8 cellular contexts compared by ENCODE assay signal in the genomic region with DNA sequence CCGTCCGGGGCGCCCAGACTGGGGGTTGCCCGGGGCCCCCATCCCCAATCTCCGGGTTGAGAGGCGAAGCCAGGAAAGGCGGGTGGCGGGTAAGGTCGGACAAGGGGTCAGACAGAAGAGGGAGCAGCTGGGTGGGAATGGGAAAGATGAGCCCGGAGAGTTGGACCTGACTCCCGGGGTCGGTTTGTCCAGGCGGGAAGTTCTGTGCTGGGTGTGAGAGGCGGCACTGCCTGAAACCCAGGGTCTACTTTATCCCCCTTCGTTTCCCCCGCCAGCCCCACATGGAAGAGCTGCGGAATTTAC. TPM values are rescaled to one million over a fixed set of nuclear protein-coding genes. Genes with fewer than 3 reads are reported as not detected.
DNase-seq lines count a peak whose midpoint lies in the region; ATAC-seq, FAIRE-seq and TF ChIP-seq lines count a peak whose summit lies in the region.

No MANE protein-coding gene starts in this region.

- H3K23ac ChIP-seq in H9 (ENCODE audit: insufficient read length, low read depth, low read length): no peak overlapping the region

- H3K56ac ChIP-seq in H9 (ENCODE audit: insufficient read length, low read depth, low read length): no peak overlapping the region

- H3K23me2 ChIP-seq in H9 (ENCODE audit: insufficient read length, low read depth, low read length, poor library complexity, severe bottlenecking): peaks cover 41% of the 10 kb centered on the region

- no peak overlapping the region for H2BK5ac ChIP-seq in H9 (ENCODE audit: insufficient read length, low read length)

- TF ChIP-seq CTCF in H9 (conservative IDR thresholded peaks at IDR 0.05) (peak; percentile 16; the same call in 1 of the 3 replicates), WI38 (IDR thresholded peaks at IDR 0.05; ENCODE audit: low read depth, low read length) (no peak)

- no peak overlapping the region for H4K5ac ChIP-seq in H9 (ENCODE audit: insufficient read length, low read depth, low read length)

- H3K36me3 Mint-ChIP-seq in H9 (ENCODE audit: insufficient read depth in 1 of 3, low read depth in 3 of 3): peaks cover 4 to 12% (median 11%) of the 10 kb centered on the region in 3 experiments; a peak in 6 of 7 replicates

- H3K36me3 ChIP-seq in small intestine (ENCODE audit: control insufficient read depth in 2 of 2, insufficient read depth in 2 of 2, low read length in 2 of 2): peaks cover 0 to 12% of the 10 kb centered on the region in 2 donors

- H3K4me2 ChIP-seq in H9 (ENCODE audit: insufficient read depth, insufficient read length, low read length): peak overlapping the region; percentile 58

- no peak overlapping the region for H3K4ac ChIP-seq in H9 (ENCODE audit: low read depth, low read length)

- ATAC-seq in right cardiac atrium: no peak

- TF ChIP-seq POLR2A in erythroblast (IDR thresholded peaks at IDR 0.05; ENCODE audit: low read length): no peak

- H3K9me3 ChIP-seq in H9 (ENCODE audit: control insufficient read depth, low read depth, low read length): no peaks in the 10 kb centered on the region
- H3K9me3 ChIP-seq in right cardiac atrium (ENCODE audit: control insufficient read depth, low read length): no peaks in the 10 kb centered on the region
- no peaks in the 10 kb centered on the region for H3K9me3 ChIP-seq in small intestine (ENCODE audit: control insufficient read depth, low read depth)

- DNase-seq in H9 (peak; percentile 56), right cardiac atrium (no peak), small intestine (peak; percentile 16), NOMO-1 treated with DMSO at 0.1 percent for 48 hours (lab: John Stamatoyannopoulos, UW; ENCODE audit: unreplicated experiment) (no peak), erythroblast (lab: John Stamatoyannopoulos, UW) (no peak), medulla oblongata (ENCODE audit: extremely low spot score) (no peak)
- DNase-seq in activated CD4-positive, CD25-positive, alpha-beta regulatory T cell (lab: John Stamatoyannopoulos, UW): no peak

- FAIRE-seq in small intestine (lab: Jason Lieb, UNC): no peak

- no peaks in the 10 kb centered on the region for H4K20me1 ChIP-seq in H9 (ENCODE audit: control insufficient read depth, insufficient read depth, insufficient read length)

- H4K8ac ChIP-seq in H9 (replicated peaks; ENCODE audit: insufficient read length, low read depth, low read length): no peak overlapping the region

- H2BK12ac ChIP-seq in H9 (ENCODE audit: insufficient read length, low read depth, low read length): no peak overlapping the region

- H3K18ac ChIP-seq in H9 (ENCODE audit: insufficient read length, low read depth, low read length): no peak overlapping the region

- H3K9ac ChIP-seq in H9 (ENCODE audit: extremely low read depth, insufficient read length, low read length): no peak overlapping the region

- H3K79me1 ChIP-seq in H9 (ENCODE audit: insufficient read depth, low read depth, low read length, poor library complexity, severe bottlenecking): no peaks in the 10 kb centered on the region

- no peaks in the 10 kb centered on the region for H3K79me2 ChIP-seq in H9 (ENCODE audit: insufficient read depth, low read length)

- no peak overlapping the region for H2AFZ ChIP-seq in H9 (ENCODE audit: low read length)

- H3K27me3 ChIP-seq in H9 (ENCODE audit: insufficient read depth, low read length): no peaks in the 10 kb centered on the region; the same call in 1 of the 2 replicates
- H3K27me3 ChIP-seq in right cardiac atrium (ENCODE audit: control insufficient read depth, insufficient read depth): no peaks in the 10 kb centered on the region
- no peaks in the 10 kb centered on the region for H3K27me3 ChIP-seq in small intestine (ENCODE audit: control insufficient read depth in 2 of 2, insufficient read depth in 2 of 2, low read length in 2 of 2)

- H4K91ac ChIP-seq in H9 (ENCODE audit: insufficient read length, low read depth, low read length): no peak overlapping the region

- no peak overlapping the region for H3K14ac ChIP-seq in H9 (ENCODE audit: insufficient read depth, low read length)

- no peak overlapping the region for H2BK15ac ChIP-seq in H9 (ENCODE audit: low read depth, low read length)

- H2BK20ac ChIP-seq in H9 (ENCODE audit: low read depth, low read length, poor library complexity, severe bottlenecking): no peak overlapping the region

- H3K4me3 ChIP-seq in WI38 (ENCODE audit: low read depth, low read length): peak overlapping the region; percentile 86
- peak overlapping the region; percentile 91 for H3K4me3 ChIP-seq in right cardiac atrium (ENCODE audit: low read length)
- H3K4me3 ChIP-seq in small intestine (ENCODE audit: low read depth in 1 of 2, low read length in 2 of 2): peak overlapping the region; percentile 73 to 80

- H3K9me3 Mint-ChIP-seq in H9: no peaks in the 10 kb centered on the region; a peak in 1 of 5 replicates

- H3K4me1 Mint-ChIP-seq in H9: peaks cover 40 to 50% of the 10 kb centered on the region in 2 experiments

- H3K27ac ChIP-seq in H9 (ENCODE audit: insufficient read length, low read depth, low read length) (no peak overlapping the region), right cardiac atrium (ENCODE audit: low read length) (no peak overlapping the region), small intestine (ENCODE audit: low read depth in 1 of 2, low read length in 1 of 2) (no peak overlapping the region)

- H2AK5ac ChIP-seq in H9 (ENCODE audit: insufficient read length, low read length): no peak overlapping the region

- H3K4me1 ChIP-seq in H9 (ENCODE audit: insufficient read depth, low read length) (peaks cover 8% of the 10 kb centered on the region), right cardiac atrium (ENCODE audit: control insufficient read depth, insufficient read depth, low read length) (peaks cover 4% of the 10 kb centered on the region), small intestine (ENCODE audit: control insufficient read depth in 2 of 2, insufficient read depth in 1 of 2, low read depth in 1 of 2, low read length in 1 of 2) (peaks cover 0 to 9% of the 10 kb centered on the region in 2 donors)

- H3K27me3 Mint-ChIP-seq in H9 (ENCODE audit: low read depth): peaks cover 15% of the 10 kb centered on the region

- intact Hi-C loops in right cardiac atrium (cut with DNase I): no loop called here

- no peak overlapping the region for H2BK120ac ChIP-seq in H9 (ENCODE audit: low read depth, low read length, poor library complexity, severe bottlenecking)

- H3K27ac Mint-ChIP-seq in H9: no peak overlapping the region

- H3T11ph ChIP-seq in H9 (ENCODE audit: low read length): no peak overlapping the region

- peak overlapping the region; percentile 78 to 91 for H3K4me3 Mint-ChIP-seq in H9

- no CpG with 5 or more reads among the region's 17 CpGs for WGBS in H9 (ENCODE audit: extremely low coverage, insufficient read length, low lambda C conversion rate)
- WGBS in right cardiac atrium: under 1% methylated on average over 17 of the region's 17 CpGs
- WGBS in small intestine, 3 donors: 2% methylated on average over 16 to 17 of the region's 17 CpGs

RNA-seq across cellular contexts. Expression of gene SLC4A2, which starts 0.7 kb away (rescaled TPM):
- total RNA-seq in H9 (2021) (136 and 138 TPM in 2 replicates), right cardiac atrium (100 to 1,000 TPM in 2 of 4 donors, 10 to 100 TPM in 2; 83.5 to 120 (median 96.5) TPM)
- polyA plus RNA-seq in right cardiac atrium (61.7 TPM), small intestine (100 to 1,000 TPM in 2 of 3 donors, 10 to 100 TPM in 1; 91.5 to 132 (median 101) TPM)

RNA-seq across cellular contexts. Expression of gene CDK5, which starts 2.4 kb away (rescaled TPM):
- total RNA-seq in H9 (2021): 16.3 and 19.9 TPM in 2 replicates
- total RNA-seq in right cardiac atrium: 10 to 100 TPM in 1 of 4 donors, 1 to 10 TPM in 3; 6.2 to 11.2 (median 7.4) TPM
- 6.5 TPM for polyA plus RNA-seq in right cardiac atrium
- 10 to 100 TPM; 10.8 to 19.7 (median 12.9) TPM for polyA plus RNA-seq in small intestine

RNA-seq across cellular contexts. Expression of gene ASIC3, which starts 11.7 kb away (rescaled TPM):
- total RNA-seq in H9 (2021) (1.7 and 2.3 TPM in 2 replicates), right cardiac atrium (1 to 10 TPM; 4.0 to 6.5 (median 5.0) TPM)
- polyA plus RNA-seq in right cardiac atrium (5.3 TPM), small intestine (10 to 100 TPM in 1 of 3 donors, 1 to 10 TPM in 2; 2.8 to 10.7 (median 4.3) TPM)

RNA-seq across cellular contexts. Expression of gene FASTK, which starts 20.5 kb away (rescaled TPM):
- total RNA-seq in H9 (2021): 57.8 and 59.5 TPM in 2 replicates
- total RNA-seq in right cardiac atrium: 10 to 100 TPM; 64.1 to 82.0 (median 68.9) TPM
- 133 TPM for polyA plus RNA-seq in right cardiac atrium
- 100 to 1,000 TPM; 114 to 248 (median 139) TPM for polyA plus RNA-seq in small intestine

RNA-seq across cellular contexts. Expression of gene TMUB1, which starts 23.2 kb away (rescaled TPM):
- total RNA-seq in H9 (2021): 45.4 and 53.6 TPM in 2 replicates
- 10 to 100 TPM; 28.5 to 36.5 (median 35.8) TPM for total RNA-seq in right cardiac atrium
- 55.2 TPM for polyA plus RNA-seq in right cardiac atrium
- polyA plus RNA-seq in small intestine: 100 to 1,000 TPM in 1 of 3 donors, 10 to 100 TPM in 2; 66.4 to 144 (median 77.4) TPM

Comparison
In these comparisons a context has a peak if more than half of its experiments do, and no peak if none do; other contexts are left out.
1. DNase-seq: peak in H9 (single experiment) and small intestine (single experiment); none in right cardiac atrium (0 of 3), activated CD4-positive, CD25-positive, alpha-beta regulatory T cell (0 of 4), NOMO-1 treated with DMSO at 0.1 percent for 48 hours (single experiment), erythroblast (0 of 2) and medulla oblongata (single experiment).
2. Peak in every context shown above with its lines, with median percentiles within 50 percentile points of each other: H3K4me3 ChIP-seq.